18 cellular contexts compared by ENCODE assay signal in genomic region chr22:49943771-49944398, GRCh38. TPM values are rescaled to one million over a fixed set of nuclear protein-coding genes. Genes with fewer than 3 reads are reported as not detected.
A peak's percentile ranks its signal among the peaks of the same experiment; 100 is the strongest.
DNase-seq lines count a peak whose midpoint lies in the region; ATAC-seq, FAIRE-seq and TF ChIP-seq lines count a peak whose summit lies in the region.
"Had no signal": no experiment of that assay in that cellular context is flagged by ENCODE, and none has a peak within 500 bp of the region (broad histone marks: within the 10 kb centered on the region; RNA-seq: fewer than 3 reads in every experiment).

No MANE protein-coding gene starts in this region.

- peak overlapping the region; percentile 89 for H3K27ac ChIP-seq in HepG2 (ENCODE audit: extremely low read length, insufficient read depth, low read length)
- H3K27ac ChIP-seq in right lobe of liver, result peak overlapping the region in 1 of 3 donors; percentile 57

- no peak; the same call in 1 of the 2 replicates for TF ChIP-seq RAD21 in HepG2 (CRISPR knock-in tag; IDR thresholded peaks at IDR 0.05)

- H3K9ac ChIP-seq in HepG2 (ENCODE audit: insufficient read depth, low read depth, low read length), result peak overlapping the region; percentile 91

- TF ChIP-seq EP300 in HepG2 (IDR thresholded peaks at IDR 0.05; ENCODE audit: low read depth in 2 of 2, low read length in 2 of 2), result no peak
- TF ChIP-seq EP300 in HepG2 (CRISPR knock-in tag; IDR thresholded peaks at IDR 0.05; ENCODE audit: borderline replicate concordance), result no peak

- no peaks in the 10 kb centered on the region for H4K20me1 ChIP-seq in HepG2 (ENCODE audit: insufficient read depth, low read length)

- POLR2A ChIA-PET in HepG2 (lab: Yijun Ruan, JAX), result interaction anchor here (1.5 to 18.6 kb wide), 3 partner anchors 8 to 20 kb away, joined by 8 to 722 read pairs (median 22); partner anchors contain the start of gene PIM3

- H3K4me3 Mint-ChIP-seq in T-helper 17 cell, result no peak overlapping the region
- no peak overlapping the region for H3K4me3 Mint-ChIP-seq in mesothelial cell of epicardium
- H3K4me3 Mint-ChIP-seq: activated T-cell treated with anti-CD3 and anti-CD28 coated beads, Interleukin-2, amount 50 U/mL, for 4 hours had no signal

- H3K9me3 Mint-ChIP-seq in mesothelial cell of epicardium, result no peaks in the 10 kb centered on the region
- H3K9me3 Mint-ChIP-seq: activated T-cell treated with anti-CD3 and anti-CD28 coated beads, Interleukin-2, amount 50 U/mL, for 4 hours had no signal

- no peak overlapping the region for H2AFZ ChIP-seq in HepG2 (ENCODE audit: low read length)

- intact Hi-C loops in HepG2 (cut with micrococcal nuclease; ENCODE audit: unreplicated experiment), result no loop called here
- intact Hi-C loops in right lobe of liver (cut with DNase I), result no loop called here
- intact Hi-C loops in mucosa of descending colon (cut with DNase I, micrococcal nuclease), result no loop called here

- no peak for FAIRE-seq in HepG2 (lab: Jason Lieb, UNC)

- H3K27me3 Mint-ChIP-seq in T-helper 17 cell, result no peaks in the 10 kb centered on the region
- H3K27me3 Mint-ChIP-seq in mesothelial cell of epicardium (ENCODE audit: low read depth), result no peaks in the 10 kb centered on the region

- CTCF ChIA-PET in HepG2 (lab: Yijun Ruan, JAX; ENCODE audit: low intra/inter-chr PET ratio, low total read pairs), result no interaction called here

- H3K36me3 Mint-ChIP-seq in T-helper 17 cell (ENCODE audit: low read depth), result no peaks in the 10 kb centered on the region
- no peaks in the 10 kb centered on the region for H3K36me3 Mint-ChIP-seq in mesothelial cell of epicardium

- in situ Hi-C loops in HepG2 (cut with HindIII; ENCODE audit: extremely low pct_ligation_motif_present, low pct_unique_long_range_greater_than_20kb), result no loop called here

- peaks cover 3% of the 10 kb centered on the region for H3K79me2 ChIP-seq in HepG2 (ENCODE audit: insufficient read depth, low read length)

- H3K27ac Mint-ChIP-seq in T-helper 17 cell (peak overlapping the region; percentile 8), mesothelial cell of epicardium (peak overlapping the region; percentile 4)

- TF ChIP-seq POLR2A in HepG2 (IDR thresholded peaks at IDR 0.05; ENCODE audit: insufficient read depth in 1 of 2, low read depth in 2 of 2, low read length in 2 of 2), result no peak
- no peak for TF ChIP-seq POLR2A in right lobe of liver (IDR thresholded peaks at IDR 0.05)

- peak overlapping the region; percentile 92 for H3K4me2 ChIP-seq in HepG2 (ENCODE audit: low read depth, low read length)

- H3K9me3 ChIP-seq in HepG2 (ENCODE audit: low read length) (no peaks in the 10 kb centered on the region), right lobe of liver (no peaks in the 10 kb centered on the region), T-helper 17 cell (ENCODE audit: control insufficient read depth, low read length, poor library complexity, severe bottlenecking) (no peaks in the 10 kb centered on the region), mucosa of descending colon (no peaks in the 10 kb centered on the region)

- DNase-seq in HepG2 (ENCODE audit: low spot score), result no peak
- no peak for DNase-seq in right lobe of liver
- no peak for DNase-seq in T-helper 17 cell
- no peak for DNase-seq in mesothelial cell of epicardium (ENCODE audit: low spot score in 2 of 2, unreplicated experiment in 2 of 2)
- no peak for DNase-seq in mucosa of descending colon
- DNase-seq in COR-L47 (lab: John Stamatoyannopoulos, UW), result no peak
- DNase-seq in 8988T, result no peak
- DNase-seq: activated CD4-positive, alpha-beta T cell treated with anti-CD3 and anti-CD28 coated beads for 48 hours; activated T-cell treated with anti-CD3 and anti-CD28 coated beads, Interleukin-2, amount 50 U/mL, for 4 hours; AML-193; NCI-H1694; NCI-H446; posterior cingulate gyrus; SHP77 treated with DMSO at 0.1 percent for 48 hours; stimulated activated CD4-positive, alpha-beta T cell treated with anti-CD3 and anti-CD28 coated beads, Interleukin-12 subunit alpha, Interleukin-12 subunit beta, amount 100 ng/mL, for 4 hours; T-helper 9 cell had no signal

- no peak for TF ChIP-seq CTCF in HepG2 (CRISPR knock-in tag; IDR thresholded peaks at IDR 0.05)
- TF ChIP-seq CTCF in right lobe of liver (IDR thresholded peaks at IDR 0.05), result no peak
- TF ChIP-seq CTCF in mesothelial cell of epicardium (IDR thresholded peaks at IDR 0.05; ENCODE audit: unreplicated experiment), result no peak
- TF ChIP-seq CTCF in mucosa of descending colon (IDR thresholded peaks at IDR 0.05), result no peak

- peaks cover 98% of the 10 kb centered on the region for H3K4me1 ChIP-seq in HepG2 (ENCODE audit: insufficient read depth, low read length)
- peaks cover 0 to 19% (median 0%) of the 10 kb centered on the region in 4 donors for H3K4me1 ChIP-seq in right lobe of liver
- H3K4me1 ChIP-seq in mucosa of descending colon (ENCODE audit: low read depth), result peaks cover 12% of the 10 kb centered on the region

- peak overlapping the region; percentile 60 to 82 (median 76) for H3K4me3 ChIP-seq in HepG2 (replicated peaks in 1 of 3; ENCODE audit: insufficient read depth in 1 of 3, low read depth in 2 of 3, low read length in 3 of 3)
- peak overlapping the region in 1 of 3 donors; percentile 18 for H3K4me3 ChIP-seq in right lobe of liver
- H3K4me3 ChIP-seq in mucosa of descending colon, result no peak overlapping the region
- H3K4me3 ChIP-seq: HAP-1 had no signal

- H3K36me3 ChIP-seq in HepG2 (replicated peaks in 1 of 2; ENCODE audit: control insufficient read depth in 1 of 2, insufficient read depth in 2 of 2, low read length in 2 of 2), result no peaks in the 10 kb centered on the region
- no peaks in the 10 kb centered on the region for H3K36me3 ChIP-seq in right lobe of liver
- no peaks in the 10 kb centered on the region for H3K36me3 ChIP-seq in mucosa of descending colon (ENCODE audit: low read depth)
- H3K36me3 ChIP-seq: HAP-1 had no signal

- ATAC-seq in HepG2, result no peak
- no peak for ATAC-seq in right lobe of liver
- ATAC-seq in T-helper 17 cell, result no peak
- ATAC-seq in mucosa of descending colon, result no peak
- no peak for ATAC-seq in GM19328 (IDR thresholded peaks at IDR 0.05; ENCODE audit: unreplicated experiment)
- ATAC-seq: activated T-cell treated with anti-CD3 and anti-CD28 coated beads, Interleukin-2, amount 50 U/mL, for 4 hours had no signal

- WGBS in HepG2 (ENCODE audit: low lambda C conversion rate), result 15% methylated on average over 4 of the region's 25 CpGs
- WGBS in right lobe of liver (ENCODE audit: insufficient coverage, low coverage, low lambda C conversion rate, missing lambda C conversion rate), result 60% methylated on average over 1 of the region's 25 CpGs

- H3K27me3 ChIP-seq in HepG2 (ENCODE audit: control insufficient read depth in 1 of 2, insufficient read depth in 2 of 2, low read length in 2 of 2) (no peaks in the 10 kb centered on the region), right lobe of liver (no peaks in the 10 kb centered on the region)

- H3K4me1 Mint-ChIP-seq in T-helper 17 cell, result peaks cover 9% of the 10 kb centered on the region
- H3K4me1 Mint-ChIP-seq in mesothelial cell of epicardium, result peaks cover 30% of the 10 kb centered on the region

- no TSS peak for BruUV-seq in HepG2 (replicated peaks; lab: Mats Ljungman, UMichigan)

RNA-seq across cellular contexts. Expression of gene PIM3, which starts 16.7 kb away (rescaled TPM):
- 18.2 and 31.2 TPM in 2 replicates for total RNA-seq in HepG2 (2016; rRNA removed; fragmentation: Illumina TruSeq; extraction: Trizol)
- total RNA-seq in HepG2 (2016; cell fraction: cytosol; rRNA removed; fragmentation: Illumina TruSeq; extraction: Trizol; ENCODE audit: low read depth), result 12.4 and 12.6 TPM in 2 replicates
- 17.3 and 32.7 TPM in 2 replicates for total RNA-seq in HepG2 (2016; cell fraction: insoluble cytoplasmic fraction; rRNA removed; fragmentation: Illumina TruSeq; extraction: Trizol)
- 27.1 and 31.2 TPM in 2 replicates for total RNA-seq in HepG2 (2016; cell fraction: membrane; rRNA removed; fragmentation: Illumina TruSeq; extraction: Trizol)
- 24.6 and 30.5 TPM in 2 replicates for total RNA-seq in HepG2 (2016; cell fraction: nucleus; rRNA removed; fragmentation: Illumina TruSeq; extraction: Trizol)
- polyA plus RNA-seq in HepG2 (2011; rRNA removed), result 21.6 and 24.1 TPM in 2 replicates
- polyA plus RNA-seq in HepG2 (2011; cell fraction: cytosol; rRNA removed), result 21.4 and 47.8 TPM in 2 replicates
- 121 and 136 TPM in 2 replicates for polyA plus RNA-seq in HepG2 (2011; cell fraction: nucleus; rRNA removed)
- 22.6 and 36.4 TPM in 2 replicates for polyA plus RNA-seq in HepG2 (2012)
- 7.3 and 9.3 TPM in 2 replicates for polyA plus RNA-seq in HepG2 (2016; cell fraction: cytosol; fragmentation: Illumina TruSeq; extraction: Trizol; ENCODE audit: low read depth)
- 21.4 and 25.4 TPM in 2 replicates for polyA plus RNA-seq in HepG2 (2016; cell fraction: insoluble cytoplasmic fraction; fragmentation: Illumina TruSeq; extraction: Trizol; ENCODE audit: low read depth)
- 17.2 and 17.8 TPM in 2 replicates for polyA plus RNA-seq in HepG2 (2016; cell fraction: membrane; fragmentation: Illumina TruSeq; extraction: Trizol; ENCODE audit: low read depth)
- polyA plus RNA-seq in HepG2 (2016; cell fraction: nucleus; fragmentation: Illumina TruSeq; extraction: Trizol; ENCODE audit: insufficient read depth, low read depth), result 62.7 and 63.0 TPM in 2 replicates
- 8.8 and 50.3 TPM in 2 replicates for polyA minus RNA-seq in HepG2 (2011; rRNA and poly(A)+ RNA removed; ENCODE audit: low replicate concordance)
- polyA minus RNA-seq in HepG2 (2011; cell fraction: cytosol; rRNA and poly(A)+ RNA removed), result 23.0 and 37.5 TPM in 2 replicates
- polyA minus RNA-seq in HepG2 (2011; cell fraction: nucleus; rRNA and poly(A)+ RNA removed), result 17.0 and 22.8 TPM in 2 replicates
- 10 to 100 TPM; 26.7 to 64.4 (median 32.8) TPM for total RNA-seq in right lobe of liver
- total RNA-seq in T-helper 17 cell, result 100 to 1,000 TPM; 227 to 241 TPM
- total RNA-seq in mesothelial cell of epicardium, result 57.5 to 62.5 TPM (median 59.8 TPM) in 3 replicates
- 100 to 1,000 TPM in 1 of 3 donors, 10 to 100 TPM in 2; 56.4 to 106 (median 58.7) TPM for total RNA-seq in mucosa of descending colon

RNA-seq across cellular contexts. Expression of gene CRELD2, which starts 25.5 kb away (rescaled TPM):
- total RNA-seq in HepG2 (2016; rRNA removed; fragmentation: Illumina TruSeq; extraction: Trizol) (19.6 and 44.7 TPM in 2 replicates), right lobe of liver (10 to 100 TPM; 26.0 to 56.4 (median 47.8) TPM), T-helper 17 cell (10 to 100 TPM; 28.1 to 36.7 TPM), mesothelial cell of epicardium (41.4 to 42.2 TPM (median 41.9 TPM) in 3 replicates), mucosa of descending colon (10 to 100 TPM; 27.6 to 57.6 (median 32.2) TPM)
- 22.4 and 24.2 TPM in 2 replicates for total RNA-seq in HepG2 (2016; cell fraction: cytosol; rRNA removed; fragmentation: Illumina TruSeq; extraction: Trizol; ENCODE audit: low read depth)
- total RNA-seq in HepG2 (2016; cell fraction: insoluble cytoplasmic fraction; rRNA removed; fragmentation: Illumina TruSeq; extraction: Trizol), result 18.8 and 46.8 TPM in 2 replicates
- 27.6 and 29.9 TPM in 2 replicates for total RNA-seq in HepG2 (2016; cell fraction: membrane; rRNA removed; fragmentation: Illumina TruSeq; extraction: Trizol)
- total RNA-seq in HepG2 (2016; cell fraction: nucleus; rRNA removed; fragmentation: Illumina TruSeq; extraction: Trizol), result 35.5 and 40.6 TPM in 2 replicates
- polyA plus RNA-seq in HepG2 (2011; rRNA removed), result 17.2 and 20.2 TPM in 2 replicates
- 16.7 and 25.6 TPM in 2 replicates for polyA plus RNA-seq in HepG2 (2011; cell fraction: cytosol; rRNA removed)
- polyA plus RNA-seq in HepG2 (2011; cell fraction: nucleus; rRNA removed), result 44.2 and 48.8 TPM in 2 replicates
- 9.4 and 10.2 TPM in 2 replicates for polyA plus RNA-seq in HepG2 (2012)
- 25.8 and 29.9 TPM in 2 replicates for polyA plus RNA-seq in HepG2 (2016; cell fraction: cytosol; fragmentation: Illumina TruSeq; extraction: Trizol; ENCODE audit: low read depth)
- 22.7 and 25.1 TPM in 2 replicates for polyA plus RNA-seq in HepG2 (2016; cell fraction: insoluble cytoplasmic fraction; fragmentation: Illumina TruSeq; extraction: Trizol; ENCODE audit: low read depth)
- 26.9 and 27.0 TPM in 2 replicates for polyA plus RNA-seq in HepG2 (2016; cell fraction: membrane; fragmentation: Illumina TruSeq; extraction: Trizol; ENCODE audit: low read depth)
- polyA plus RNA-seq in HepG2 (2016; cell fraction: nucleus; fragmentation: Illumina TruSeq; extraction: Trizol; ENCODE audit: insufficient read depth, low read depth), result 89.1 and 100 TPM in 2 replicates
- 6.9 and 14.7 TPM in 2 replicates for polyA minus RNA-seq in HepG2 (2011; rRNA and poly(A)+ RNA removed; ENCODE audit: low replicate concordance)
- polyA minus RNA-seq in HepG2 (2011; cell fraction: cytosol; rRNA and poly(A)+ RNA removed), result 4.4 and 5.2 TPM in 2 replicates
- polyA minus RNA-seq in HepG2 (2011; cell fraction: nucleus; rRNA and poly(A)+ RNA removed), result 4.5 and 4.7 TPM in 2 replicates

RNA-seq across cellular contexts. Expression of gene ALG12, which starts 25.6 kb away (rescaled TPM):
- total RNA-seq in HepG2 (2016; rRNA removed; fragmentation: Illumina TruSeq; extraction: Trizol) (6.6 and 15.8 TPM in 2 replicates), right lobe of liver (10 to 100 TPM; 15.1 to 19.0 (median 16.6) TPM), T-helper 17 cell (10 to 100 TPM; 13.7 to 15.4 TPM), mesothelial cell of epicardium (26.4 to 30.9 TPM (median 26.8 TPM) in 3 replicates), mucosa of descending colon (10 to 100 TPM; 21.7 to 28.7 (median 25.5) TPM)
- total RNA-seq in HepG2 (2016; cell fraction: cytosol; rRNA removed; fragmentation: Illumina TruSeq; extraction: Trizol; ENCODE audit: low read depth), result 1.5 and 3.0 TPM in 2 replicates
- 6.8 and 15.6 TPM in 2 replicates for total RNA-seq in HepG2 (2016; cell fraction: insoluble cytoplasmic fraction; rRNA removed; fragmentation: Illumina TruSeq; extraction: Trizol)
- total RNA-seq in HepG2 (2016; cell fraction: membrane; rRNA removed; fragmentation: Illumina TruSeq; extraction: Trizol), result 6.4 and 10.5 TPM in 2 replicates
- 10.6 and 14.2 TPM in 2 replicates for total RNA-seq in HepG2 (2016; cell fraction: nucleus; rRNA removed; fragmentation: Illumina TruSeq; extraction: Trizol)
- polyA plus RNA-seq in HepG2 (2011; rRNA removed), result 7.8 and 9.5 TPM in 2 replicates
- 5.9 and 6.1 TPM in 2 replicates for polyA plus RNA-seq in HepG2 (2011; cell fraction: cytosol; rRNA removed)
- 25.1 and 26.7 TPM in 2 replicates for polyA plus RNA-seq in HepG2 (2011; cell fraction: nucleus; rRNA removed)
- polyA plus RNA-seq in HepG2 (2012), result 9.4 and 10.0 TPM in 2 replicates
- 2.9 and 3.3 TPM in 2 replicates for polyA plus RNA-seq in HepG2 (2016; cell fraction: cytosol; fragmentation: Illumina TruSeq; extraction: Trizol; ENCODE audit: low read depth)
- 6.1 and 6.8 TPM in 2 replicates for polyA plus RNA-seq in HepG2 (2016; cell fraction: insoluble cytoplasmic fraction; fragmentation: Illumina TruSeq; extraction: Trizol; ENCODE audit: low read depth)
- 5.6 and 6.9 TPM in 2 replicates for polyA plus RNA-seq in HepG2 (2016; cell fraction: membrane; fragmentation: Illumina TruSeq; extraction: Trizol; ENCODE audit: low read depth)
- 26.3 and 30.4 TPM in 2 replicates for polyA plus RNA-seq in HepG2 (2016; cell fraction: nucleus; fragmentation: Illumina TruSeq; extraction: Trizol; ENCODE audit: insufficient read depth, low read depth)
- 5.8 and 12.8 TPM in 2 replicates for polyA minus RNA-seq in HepG2 (2011; rRNA and poly(A)+ RNA removed; ENCODE audit: low replicate concordance)
- polyA minus RNA-seq in HepG2 (2011; cell fraction: cytosol; rRNA and poly(A)+ RNA removed), result 5.7 and 7.1 TPM in 2 replicates
- 3.4 and 4.5 TPM in 2 replicates for polyA minus RNA-seq in HepG2 (2011; cell fraction: nucleus; rRNA and poly(A)+ RNA removed)
